Comparison of ENCODE assay signal across 1 cellular context in the genomic region with DNA sequence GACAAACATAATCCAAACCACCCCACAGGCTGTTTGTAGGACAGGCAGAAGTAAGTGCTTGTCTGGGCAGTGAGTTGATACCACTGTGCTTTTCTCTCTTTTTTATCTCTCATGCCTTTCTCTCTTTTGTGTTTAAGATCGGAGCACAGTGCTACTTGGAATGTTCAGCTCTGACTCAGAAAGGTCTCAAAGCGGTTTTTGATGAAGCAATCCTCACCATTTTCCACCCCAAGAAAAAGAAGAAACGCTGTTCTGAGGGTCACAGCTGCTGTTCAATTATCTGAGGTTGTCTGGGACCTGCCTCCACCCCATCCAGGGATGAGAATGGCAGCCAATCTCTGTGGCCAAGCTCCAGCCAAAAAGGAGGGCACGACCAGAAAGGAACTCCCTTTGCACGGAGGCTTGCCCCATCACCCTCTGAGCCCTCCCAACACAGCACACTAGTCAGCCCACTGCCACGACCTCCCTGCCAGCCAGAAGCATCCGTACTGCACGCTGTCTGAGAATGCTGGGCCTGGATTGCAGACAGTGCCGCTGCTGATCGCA.
TF ChIP-seq lines count a peak whose summit lies in the region.

No MANE protein-coding gene starts in this region.

TF ChIP-seq in H1, 55 proteins besides CTCF, POLR2A, EP300 and RAD21:
- TF ChIP-seq SP2 (IDR thresholded peaks at IDR 0.05; ENCODE audit: low read length) (no peak), CBX5 (IDR thresholded peaks at IDR 0.05; ENCODE audit: low read depth, low read length) (no peak), RXRA (IDR thresholded peaks at IDR 0.05; ENCODE audit: insufficient read depth, low read depth, low read length) (no peak), TEAD4 (IDR thresholded peaks at IDR 0.05; ENCODE audit: low read depth, low read length) (no peak), GTF2F1 (IDR thresholded peaks at IDR 0.05; ENCODE audit: borderline replicate concordance, low read depth, low read length) (no peak), RNF2 (IDR thresholded peaks at IDR 0.05; ENCODE audit: borderline replicate concordance, low read depth, low read length, missing control alignments, poor library complexity, severe bottlenecking) (no peak), YY1 (IDR thresholded peaks at IDR 0.05; ENCODE audit: low read depth, low read length) (no peak), KDM1A (IDR thresholded peaks at IDR 0.05; ENCODE audit: borderline replicate concordance, low read length) (no peak), SP4 (IDR thresholded peaks at IDR 0.05; ENCODE audit: low read length) (no peak), JUN (IDR thresholded peaks at IDR 0.05; ENCODE audit: low read depth, low read length) (no peak), TAF7 (optimal IDR thresholded peaks at IDR 0.05; ENCODE audit: borderline replicate concordance, low read depth, low read length) (no peak)
TF ChIP-seq in H1: peak in this region for 0.
